Comparison of ENCODE assay signal across 31 cellular contexts in the genomic region with DNA sequence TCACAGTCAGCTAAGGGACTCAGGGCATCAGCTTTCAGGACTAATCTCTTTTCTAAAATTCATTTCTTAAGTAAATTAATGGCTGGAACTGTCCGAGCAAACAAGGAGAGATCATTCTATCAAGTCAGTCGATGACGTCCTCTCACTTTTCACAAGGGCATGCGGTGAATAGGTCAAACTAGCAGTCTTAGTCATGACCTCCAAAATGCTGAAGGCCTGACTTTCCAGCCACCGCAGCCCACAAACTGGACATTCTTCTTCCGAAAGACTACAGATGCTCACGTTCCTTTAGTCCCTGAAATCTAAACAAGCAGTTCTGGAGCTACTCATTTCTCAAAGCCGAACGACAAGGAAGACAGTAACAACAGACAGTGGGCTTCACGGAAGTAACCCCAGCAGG.
"Had no signal": no experiment of that assay in that cellular context is flagged by ENCODE, and none has a peak within 500 bp of the region (broad histone marks: within the 10 kb centered on the region; RNA-seq: fewer than 3 reads in every experiment).

No MANE protein-coding gene starts in this region.

- H3K4me1 Mint-ChIP-seq: activated CD8-positive, alpha-beta memory T cell treated with anti-CD3 and anti-CD28 coated beads, Interleukin-2, amount 10 ng/mL, durations not matched to agents 7 days and 5 days; activated T-helper 17 cell treated with anti-CD3 and anti-CD28 coated beads, Interleukin-2, amount 50 U/mL, for 72 hours had no signal

- ATAC-seq: activated CD8-positive, alpha-beta memory T cell treated with anti-CD3 and anti-CD28 coated beads, Interleukin-2, amount 10 ng/mL, durations not matched to agents 7 days and 5 days; activated T-cell treated with anti-CD3 and anti-CD28 coated beads, Interleukin-2, amount 50 U/mL, for 72 hours; activated T-helper 17 cell treated with anti-CD3 and anti-CD28 coated beads, Interleukin-2, amount 50 U/mL, for 72 hours; Panc1; SK-N-SH treated with all-trans-retinoic acid at 6 μM for 48 hours had no signal

- H3K4me3 ChIP-seq: ascending aorta had no signal

- DNase-seq: activated CD4-positive, alpha-beta memory T cell treated with anti-CD3 and anti-CD28 coated beads, Interleukin-2, amount 10 ng/mL, durations not matched to agents 7 days and 5 days; activated CD4-positive, alpha-beta T cell treated with anti-CD3 and anti-CD28 coated beads for 1 hour; activated CD4-positive, alpha-beta T cell treated with anti-CD3 and anti-CD28 coated beads for 48 hours; activated CD4-positive, CD25-positive, alpha-beta regulatory T cell; activated CD8-positive, alpha-beta memory T cell treated with anti-CD3 and anti-CD28 coated beads for 24 hours; activated CD8-positive, alpha-beta memory T cell treated with anti-CD3 and anti-CD28 coated beads, Interleukin-2, amount 10 ng/mL, durations not matched to agents 7 days and 5 days; activated CD8-positive, alpha-beta memory T cell treated with anti-CD3 and anti-CD28 coated beads, Interleukin-2, amount 50 U/mL, for 48 hours; activated effector memory CD4-positive, alpha-beta T cell treated with anti-CD3 and anti-CD28 coated beads, Interleukin-2, amount 50 U/mL, for 16 hours; activated naive CD4-positive, alpha-beta T cell; activated naive CD4-positive, alpha-beta T cell treated with anti-CD3 and anti-CD28 coated beads, Interleukin-2, amount 50 U/mL, for 16 hours; activated naive CD8-positive, alpha-beta T cell treated with anti-CD3 and anti-CD28 coated beads for 36 hours; activated T-cell treated with anti-CD3 and anti-CD28 coated beads, Interleukin-2, amount 50 U/mL, for 72 hours; amygdala; Kasumi-1; KG1; NCI-H1092 treated with DMSO at 0.1 percent for 48 hours; NCI-H1417 treated with DMSO at 0.1 percent for 48 hours; NCI-H187 treated with DMSO at 0.1 percent for 48 hours; NCI-H345; NCI-H524 treated with DMSO at 0.1 percent for 48 hours; RPMI8226; SHP77 treated with DMSO at 0.1 percent for 48 hours; SW 1271; T-helper 1 cell; T-helper 2 cell; T-helper 9 cell; WERI-Rb-1 had no signal

- H3K36me3 ChIP-seq: ascending aorta had no signal

- H3K9me3 Mint-ChIP-seq: activated CD4-positive, alpha-beta memory T cell treated with anti-CD3 and anti-CD28 coated beads, Interleukin-2, amount 10 ng/mL, durations not matched to agents 7 days and 5 days; activated naive CD8-positive, alpha-beta T cell treated with anti-CD3 and anti-CD28 coated beads for 36 hours; activated T-cell treated with anti-CD3 and anti-CD28 coated beads, Interleukin-2, amount 50 U/mL, for 72 hours; activated T-helper 17 cell treated with anti-CD3 and anti-CD28 coated beads, Interleukin-2, amount 50 U/mL, for 72 hours had no signal

- H3K27me3 Mint-ChIP-seq: activated CD4-positive, alpha-beta memory T cell treated with anti-CD3 and anti-CD28 coated beads, Interleukin-2, amount 10 ng/mL, durations not matched to agents 7 days and 5 days; activated naive CD8-positive, alpha-beta T cell treated with anti-CD3 and anti-CD28 coated beads for 36 hours; activated T-helper 17 cell treated with anti-CD3 and anti-CD28 coated beads, Interleukin-2, amount 50 U/mL, for 72 hours had no signal

- H3K27ac ChIP-seq: ascending aorta, WERI-Rb-1 had no signal

- H3K27ac Mint-ChIP-seq: activated CD4-positive, alpha-beta memory T cell treated with anti-CD3 and anti-CD28 coated beads, Interleukin-2, amount 10 ng/mL, durations not matched to agents 7 days and 5 days; activated CD8-positive, alpha-beta memory T cell treated with anti-CD3 and anti-CD28 coated beads, Interleukin-2, amount 10 ng/mL, durations not matched to agents 7 days and 5 days; activated naive CD8-positive, alpha-beta T cell treated with anti-CD3 and anti-CD28 coated beads for 36 hours; activated T-cell treated with anti-CD3 and anti-CD28 coated beads, Interleukin-2, amount 50 U/mL, for 72 hours; activated T-helper 17 cell treated with anti-CD3 and anti-CD28 coated beads, Interleukin-2, amount 50 U/mL, for 72 hours had no signal

- H3K4me1 ChIP-seq: ascending aorta had no signal

- H3K27me3 ChIP-seq: ascending aorta had no signal

- H3K36me3 Mint-ChIP-seq: activated CD8-positive, alpha-beta memory T cell treated with anti-CD3 and anti-CD28 coated beads, Interleukin-2, amount 10 ng/mL, durations not matched to agents 7 days and 5 days had no signal

- H3K9me3 ChIP-seq: ascending aorta had no signal

- H3K4me3 Mint-ChIP-seq: activated CD4-positive, alpha-beta memory T cell treated with anti-CD3 and anti-CD28 coated beads, Interleukin-2, amount 10 ng/mL, durations not matched to agents 7 days and 5 days; activated CD8-positive, alpha-beta memory T cell treated with anti-CD3 and anti-CD28 coated beads, Interleukin-2, amount 10 ng/mL, durations not matched to agents 7 days and 5 days; activated naive CD8-positive, alpha-beta T cell treated with anti-CD3 and anti-CD28 coated beads for 36 hours; activated T-cell treated with anti-CD3 and anti-CD28 coated beads, Interleukin-2, amount 50 U/mL, for 72 hours; activated T-helper 17 cell treated with anti-CD3 and anti-CD28 coated beads, Interleukin-2, amount 50 U/mL, for 72 hours had no signal
